21 cellular contexts compared by ENCODE assay signal in the genomic region with DNA sequence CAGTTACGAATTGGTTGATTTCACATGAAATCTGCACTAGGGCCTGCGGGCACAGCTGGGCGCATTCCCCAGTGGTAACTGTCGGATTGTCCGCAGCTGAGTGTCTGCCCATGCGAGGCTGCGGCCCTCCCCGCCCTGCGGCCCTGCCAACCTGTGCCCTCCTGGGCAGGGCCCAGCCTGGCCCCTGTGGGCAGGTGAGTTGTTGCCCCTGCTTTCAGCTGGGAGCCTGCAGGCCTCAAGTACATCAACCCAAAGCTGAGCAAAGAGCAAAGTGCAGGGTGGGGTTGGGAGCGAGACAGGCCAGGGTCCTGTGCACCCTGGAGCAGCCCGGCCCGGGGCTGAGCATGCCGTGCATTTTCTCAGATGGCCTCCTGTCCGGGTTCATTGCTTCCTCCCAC.
DNase-seq lines count a peak whose midpoint lies in the region; ATAC-seq and TF ChIP-seq lines count a peak whose summit lies in the region.
"Had no signal": no experiment of that assay in that cellular context is flagged by ENCODE, and none has a peak within 500 bp of the region (broad histone marks: within the 10 kb centered on the region; RNA-seq: fewer than 3 reads in every experiment).

No MANE protein-coding gene starts in this region.

- H2BK120ac ChIP-seq in neuronal stem cell (ENCODE audit: low read depth, low read length): peak overlapping the region; percentile 51

- H3K9ac ChIP-seq in BLaER1 treated with 17β-estradiol and CSF1 and Interleukin-3, amounts not matched to agents 10 nM and 100 nM: peak overlapping the region in 7 of 11 experiments; percentile 21 to 74 (median 53); a peak in 13 of 22 replicates
- no peak overlapping the region for H3K9ac ChIP-seq in neuronal stem cell (ENCODE audit: low read depth, low read length, poor library complexity)

- no peak overlapping the region for H2AFZ ChIP-seq in neuronal stem cell (ENCODE audit: low read length)
- H2AFZ ChIP-seq: GM23338 had no signal

- no peak overlapping the region for H3K4ac ChIP-seq in neuronal stem cell (ENCODE audit: low read length)

- H3K9me3 ChIP-seq in BLaER1 treated with 17β-estradiol and CSF1 and Interleukin-3, amounts not matched to agents 10 nM and 100 nM (replicated peaks in 1 of 11): no peaks in the 10 kb centered on the region
- H3K9me3 ChIP-seq in neuronal stem cell (replicated peaks in 1 of 2; ENCODE audit: control insufficient read depth in 2 of 2, insufficient read depth in 1 of 2, low read depth in 1 of 2, low read length in 2 of 2): no peaks in the 10 kb centered on the region
- H3K9me3 ChIP-seq: A549, SJCRH30 had no signal

- H3K4me2 ChIP-seq in BLaER1 treated with 17β-estradiol and CSF1 and Interleukin-3, amounts not matched to agents 10 nM and 100 nM: peak overlapping the region; percentile 71 to 98 (median 90); a peak in 21 of 22 replicates
- no peak overlapping the region for H3K4me2 ChIP-seq in neuronal stem cell (ENCODE audit: insufficient read depth, low read length, poor library complexity, severe bottlenecking)
- H3K4me2 ChIP-seq: A549, GM23338 had no signal

- no peak overlapping the region for H3K4me3 ChIP-seq in BLaER1 treated with 17β-estradiol and CSF1 and Interleukin-3, amounts not matched to agents 10 nM and 100 nM
- H3K4me3 ChIP-seq in neuronal stem cell (ENCODE audit: low read length in 2 of 2): no peak overlapping the region
- H3K4me3 ChIP-seq: A549, GM23338, SJCRH30 had no signal

- peaks cover 43 to 92% (median 89%) of the 10 kb centered on the region in 10 experiments for H3K4me1 ChIP-seq in BLaER1 treated with 17β-estradiol and CSF1 and Interleukin-3, amounts not matched to agents 10 nM and 100 nM
- H3K4me1 ChIP-seq in neuronal stem cell (ENCODE audit: control insufficient read depth in 2 of 2, insufficient read depth in 1 of 2, low read depth in 1 of 2, low read length in 2 of 2): peaks cover 0 to 3% of the 10 kb centered on the region in 2 donors
- H3K4me1 ChIP-seq: A549, SJCRH30 had no signal

- no peaks in the 10 kb centered on the region for H3K36me3 ChIP-seq in BLaER1 treated with 17β-estradiol and CSF1 and Interleukin-3, amounts not matched to agents 10 nM and 100 nM
- no peaks in the 10 kb centered on the region for H3K36me3 ChIP-seq in neuronal stem cell (replicated peaks in 1 of 2; ENCODE audit: control insufficient read depth in 2 of 2, insufficient read depth in 2 of 2, low read length in 2 of 2)
- H3K36me3 ChIP-seq: SJCRH30 had no signal

- no peak overlapping the region for H4K91ac ChIP-seq in neuronal stem cell (ENCODE audit: low read depth, low read length, poor library complexity)

- H3K18ac ChIP-seq in neuronal stem cell (ENCODE audit: low read length): peak overlapping the region; percentile 19

- no peaks in the 10 kb centered on the region for H4K20me1 ChIP-seq in BLaER1 treated with 17β-estradiol and CSF1 and Interleukin-3, amounts not matched to agents 10 nM and 100 nM

- H3K27me3 ChIP-seq in BLaER1 treated with 17β-estradiol and CSF1 and Interleukin-3, amounts not matched to agents 10 nM and 100 nM: peaks cover 0 to 26% (median 0%) of the 10 kb centered on the region in 11 experiments; a peak in 5 of 22 replicates
- H3K27me3 ChIP-seq in neuronal stem cell (ENCODE audit: control insufficient read depth in 3 of 3, insufficient read depth in 3 of 3, low read depth in 1 of 3, low read length in 3 of 3): peaks cover 0 to 37% (median 0%) of the 10 kb centered on the region in 3 experiments

- no peaks in the 10 kb centered on the region for H3K79me1 ChIP-seq in neuronal stem cell (ENCODE audit: low read depth, low read length)

- H3K27ac ChIP-seq in BLaER1 treated with 17β-estradiol and CSF1 and Interleukin-3, amounts not matched to agents 10 nM and 100 nM: peak overlapping the region in 6 of 11 experiments; percentile 29 to 83 (median 74); a peak in 10 of 22 replicates
- no peak overlapping the region for H3K27ac ChIP-seq in neuronal stem cell (replicated peaks; ENCODE audit: low read length)
- H3K27ac ChIP-seq: A549, SJCRH30 had no signal

- no peak overlapping the region for H2AK5ac ChIP-seq in neuronal stem cell (ENCODE audit: low read depth, low read length)

- no CpG with 5 or more reads among the region's 14 CpGs for WGBS in neuronal stem cell (ENCODE audit: extremely low coverage in 2 of 2, insufficient read length in 2 of 2, insufficient replicate concordance in 1 of 2), 2 donors

- no peak overlapping the region for H2BK15ac ChIP-seq in neuronal stem cell (ENCODE audit: low read length)

- H2BK12ac ChIP-seq in neuronal stem cell (ENCODE audit: low read length): peak overlapping the region; percentile 69

- H2BK5ac ChIP-seq in neuronal stem cell (ENCODE audit: low read length): no peak overlapping the region

- H3K14ac ChIP-seq in neuronal stem cell (ENCODE audit: low read length): no peak overlapping the region

- peak; percentile 31; the same call in 1 of the 3 replicates for ATAC-seq in SK-N-SH treated with all-trans-retinoic acid at 6 μM for 48 hours
- no peak for ATAC-seq in HG02642 (IDR thresholded peaks at IDR 0.05; ENCODE audit: poor library complexity, unreplicated experiment)
- ATAC-seq: A549, GM23338 had no signal

- H3K23ac ChIP-seq in neuronal stem cell (ENCODE audit: low read depth, low read length, poor library complexity): no peak overlapping the region

- no peak overlapping the region for H4K8ac ChIP-seq in neuronal stem cell (ENCODE audit: low read depth, low read length)

- DNase-seq in neuronal stem cell (ENCODE audit: low spot score) (no peak), SHP77 treated with DMSO at 0.1 percent for 48 hours (lab: John Stamatoyannopoulos, UW) (no peak), anterior cingulate cortex (lab: John Stamatoyannopoulos, UW) (no peak)
- DNase-seq in central memory CD4-positive, alpha-beta T cell: no peak
- DNase-seq: CD4-positive, alpha-beta T cell; HCEC 1CT; KBM-7; MV-4-11; NCI-H1105; NCI-H1436 treated with DMSO at 0.1 percent for 48 hours; NCI-H187 treated with DMSO at 0.1 percent for 48 hours; NCI-H2171 treated with DMSO at 0.1 percent for 48 hours; NCI-H524; NCI-H774; SJCRH30; T-helper 1 cell had no signal

TF ChIP-seq in SK-N-SH treated with all-trans-retinoic acid at 6 μM for 48 hours, 23 proteins besides CTCF, POLR2A, EP300 and RAD21:
- TF ChIP-seq PATZ1 (CRISPR knock-in tag; IDR thresholded peaks at IDR 0.05; ENCODE audit: borderline replicate concordance) (no peak), GLIS3 (CRISPR knock-in tag; IDR thresholded peaks at IDR 0.05) (no peak), TCF4 (CRISPR knock-in tag; IDR thresholded peaks at IDR 0.05; ENCODE audit: borderline replicate concordance) (no peak), PPARA (CRISPR knock-in tag; IDR thresholded peaks at IDR 0.05; ENCODE audit: borderline replicate concordance) (no peak), CSDC2 (CRISPR knock-in tag; IDR thresholded peaks at IDR 0.05) (no peak), ZNF565 (CRISPR knock-in tag; conservative IDR thresholded peaks at IDR 0.05; ENCODE audit: low read depth) (no peak)
- TF ChIP-seq, protein P1, sequence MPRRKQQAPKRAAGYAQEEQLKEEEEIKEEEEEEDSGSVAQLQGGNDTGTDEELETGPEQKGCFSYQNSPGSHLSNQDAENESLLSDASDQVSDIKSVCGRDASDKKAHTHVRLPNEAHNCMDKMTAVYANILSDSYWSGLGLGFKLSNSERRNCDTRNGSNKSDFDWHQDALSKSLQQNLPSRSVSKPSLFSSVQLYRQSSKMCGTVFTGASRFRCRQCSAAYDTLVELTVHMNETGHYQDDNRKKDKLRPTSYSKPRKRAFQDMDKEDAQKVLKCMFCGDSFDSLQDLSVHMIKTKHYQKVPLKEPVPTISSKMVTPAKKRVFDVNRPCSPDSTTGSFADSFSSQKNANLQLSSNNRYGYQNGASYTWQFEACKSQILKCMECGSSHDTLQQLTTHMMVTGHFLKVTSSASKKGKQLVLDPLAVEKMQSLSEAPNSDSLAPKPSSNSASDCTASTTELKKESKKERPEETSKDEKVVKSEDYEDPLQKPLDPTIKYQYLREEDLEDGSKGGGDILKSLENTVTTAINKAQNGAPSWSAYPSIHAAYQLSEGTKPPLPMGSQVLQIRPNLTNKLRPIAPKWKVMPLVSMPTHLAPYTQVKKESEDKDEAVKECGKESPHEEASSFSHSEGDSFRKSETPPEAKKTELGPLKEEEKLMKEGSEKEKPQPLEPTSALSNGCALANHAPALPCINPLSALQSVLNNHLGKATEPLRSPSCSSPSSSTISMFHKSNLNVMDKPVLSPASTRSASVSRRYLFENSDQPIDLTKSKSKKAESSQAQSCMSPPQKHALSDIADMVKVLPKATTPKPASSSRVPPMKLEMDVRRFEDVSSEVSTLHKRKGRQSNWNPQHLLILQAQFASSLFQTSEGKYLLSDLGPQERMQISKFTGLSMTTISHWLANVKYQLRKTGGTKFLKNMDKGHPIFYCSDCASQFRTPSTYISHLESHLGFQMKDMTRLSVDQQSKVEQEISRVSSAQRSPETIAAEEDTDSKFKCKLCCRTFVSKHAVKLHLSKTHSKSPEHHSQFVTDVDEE (CRISPR knock-in tag; IDR thresholded peaks at IDR 0.05): 0 out of 2 replicates have a peak, but pooled peaks have one; percentile 58
- TF ChIP-seq, protein P2, sequence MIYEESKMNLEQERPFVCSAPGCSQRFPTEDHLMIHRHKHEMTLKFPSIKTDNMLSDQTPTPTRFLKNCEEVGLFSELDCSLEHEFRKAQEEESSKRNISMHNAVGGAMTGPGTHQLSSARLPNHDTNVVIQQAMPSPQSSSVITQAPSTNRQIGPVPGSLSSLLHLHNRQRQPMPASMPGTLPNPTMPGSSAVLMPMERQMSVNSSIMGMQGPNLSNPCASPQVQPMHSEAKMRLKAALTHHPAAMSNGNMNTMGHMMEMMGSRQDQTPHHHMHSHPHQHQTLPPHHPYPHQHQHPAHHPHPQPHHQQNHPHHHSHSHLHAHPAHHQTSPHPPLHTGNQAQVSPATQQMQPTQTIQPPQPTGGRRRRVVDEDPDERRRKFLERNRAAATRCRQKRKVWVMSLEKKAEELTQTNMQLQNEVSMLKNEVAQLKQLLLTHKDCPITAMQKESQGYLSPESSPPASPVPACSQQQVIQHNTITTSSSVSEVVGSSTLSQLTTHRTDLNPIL (CRISPR knock-in tag; IDR thresholded peaks at IDR 0.05; ENCODE audit: low read depth): no peak
